In the genomic region with DNA sequence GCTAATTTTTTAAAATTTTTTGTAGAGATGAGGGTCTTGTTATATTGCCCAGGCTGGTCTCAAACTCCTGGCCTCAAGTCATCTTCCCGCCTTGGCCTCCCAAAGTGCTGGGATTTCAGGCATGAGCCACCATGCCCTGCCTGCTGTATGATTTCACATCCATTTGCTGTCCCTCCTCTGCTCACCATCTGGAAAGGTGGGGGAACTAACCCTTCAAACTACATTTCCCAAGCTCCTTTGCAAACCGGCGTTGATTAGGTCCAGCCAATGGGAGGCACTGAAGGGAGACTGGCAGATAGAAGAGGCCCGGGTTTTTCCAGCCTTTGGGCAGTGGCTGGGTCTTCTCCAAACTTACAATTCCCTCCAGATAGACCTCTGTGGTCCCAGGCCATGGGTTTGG, we compare ENCODE assay signal across 10 cellular contexts. TPM values are rescaled to one million over a fixed set of nuclear protein-coding genes. Genes with fewer than 3 reads are reported as not detected.
DNase-seq lines count a peak whose midpoint lies in the region; ATAC-seq and TF ChIP-seq lines count a peak whose summit lies in the region.
"Had no signal": no experiment of that assay in that cellular context is flagged by ENCODE, and none has a peak within 500 bp of the region (broad histone marks: within the 10 kb centered on the region; RNA-seq: fewer than 3 reads in every experiment).

No MANE protein-coding gene starts in this region.

- no peak for ATAC-seq in HG02588 (IDR thresholded peaks at IDR 0.05; ENCODE audit: unreplicated experiment)
- ATAC-seq in HG02973 (IDR thresholded peaks at IDR 0.05; ENCODE audit: unreplicated experiment) = no peak

- TF ChIP-seq CTCF in GM12865 (IDR thresholded peaks at IDR 0.05; ENCODE audit: insufficient read depth, low read depth, low read length, missing control alignments) = no peak

- no peak overlapping the region for H4K91ac ChIP-seq in neuronal stem cell (ENCODE audit: low read depth, low read length, poor library complexity)

- H3K14ac ChIP-seq in neuronal stem cell (ENCODE audit: low read length) = no peak overlapping the region

- no peak overlapping the region for H2AK5ac ChIP-seq in neuronal stem cell (ENCODE audit: low read depth, low read length)

- no peak overlapping the region for H3K27ac ChIP-seq in neuronal stem cell (replicated peaks; ENCODE audit: low read length)

- no peak overlapping the region for H3K4me3 ChIP-seq in GM12865 (ENCODE audit: low read depth, low read length)
- H3K4me3 ChIP-seq in neuronal stem cell (ENCODE audit: low read length in 2 of 2) = no peak overlapping the region

- no peak overlapping the region for H3K9ac ChIP-seq in neuronal stem cell (ENCODE audit: low read depth, low read length, poor library complexity)

- H3K4me1 ChIP-seq in neuronal stem cell (ENCODE audit: control insufficient read depth in 2 of 2, insufficient read depth in 1 of 2, low read depth in 1 of 2, low read length in 2 of 2) = peaks cover 9 to 16% of the 10 kb centered on the region in 2 donors

- H2BK120ac ChIP-seq in neuronal stem cell (ENCODE audit: low read depth, low read length) = no peak overlapping the region

- no peak overlapping the region for H4K8ac ChIP-seq in neuronal stem cell (ENCODE audit: low read depth, low read length)

- H3K4ac ChIP-seq in neuronal stem cell (ENCODE audit: low read length) = no peak overlapping the region

- H3K27me3 ChIP-seq in neuronal stem cell (ENCODE audit: control insufficient read depth in 3 of 3, insufficient read depth in 3 of 3, low read depth in 1 of 3, low read length in 3 of 3) = peaks cover 0 to 4% (median 0%) of the 10 kb centered on the region in 3 experiments

- H2BK15ac ChIP-seq in neuronal stem cell (ENCODE audit: low read length) = peak overlapping the region; percentile 93

- WGBS in neuronal stem cell (ENCODE audit: extremely low coverage in 2 of 2, insufficient read length in 2 of 2, insufficient replicate concordance in 1 of 2), 2 donors = no CpG with 5 or more reads among the region's 4 CpGs

- peak overlapping the region; percentile 82 for H2AFZ ChIP-seq in neuronal stem cell (ENCODE audit: low read length)

- no peak overlapping the region for H2BK12ac ChIP-seq in neuronal stem cell (ENCODE audit: low read length)

- no peak overlapping the region for H3K18ac ChIP-seq in neuronal stem cell (ENCODE audit: low read length)

- no peak overlapping the region for H3K23ac ChIP-seq in neuronal stem cell (ENCODE audit: low read depth, low read length, poor library complexity)

- H3K9me3 ChIP-seq in neuronal stem cell (replicated peaks in 1 of 2; ENCODE audit: control insufficient read depth in 2 of 2, insufficient read depth in 1 of 2, low read depth in 1 of 2, low read length in 2 of 2) = no peaks in the 10 kb centered on the region

- H3K4me2 ChIP-seq in neuronal stem cell (ENCODE audit: insufficient read depth, low read length, poor library complexity, severe bottlenecking) = no peak overlapping the region

- DNase-seq in AG20443 (ENCODE audit: low spot score) = peak; percentile 69
- peak; percentile 70 for DNase-seq in GM12865 (ENCODE audit: low read depth)
- peak; percentile 65 for DNase-seq in NCI-H524 treated with DMSO at 0.1 percent for 48 hours (lab: John Stamatoyannopoulos, UW)
- DNase-seq in cerebellum (ENCODE audit: low spot score) = peak; percentile 65
- peak; percentile 62 for DNase-seq in neuronal stem cell (ENCODE audit: low spot score)
- DNase-seq in NCI-H2029 (lab: John Stamatoyannopoulos, UW) = no peak

- H3K36me3 ChIP-seq in neuronal stem cell (replicated peaks in 1 of 2; ENCODE audit: control insufficient read depth in 2 of 2, insufficient read depth in 2 of 2, low read length in 2 of 2) = no peaks in the 10 kb centered on the region

- H2BK5ac ChIP-seq in neuronal stem cell (ENCODE audit: low read length) = no peak overlapping the region

- peaks cover 1% of the 10 kb centered on the region for H3K79me1 ChIP-seq in neuronal stem cell (ENCODE audit: low read depth, low read length)

RNA-seq across cellular contexts. Expression of gene RFPL1, which starts 19.3 kb away (rescaled TPM):
- total RNA-seq in cerebellum = not detected
- not detected for polyA plus RNA-seq in neuronal stem cell (2013, experiment 1 of 2)
- not detected for polyA plus RNA-seq in neuronal stem cell (2013, experiment 2 of 2)
- total RNA-seq: activated naive CD4-positive, alpha-beta T cell treated with anti-CD3 and anti-CD28 coated beads, Interleukin-2, amount 50 U/mL, for 72 hours; renal cortical epithelial cell had no signal

RNA-seq across cellular contexts. Expression of gene NEFH, which starts 22.3 kb away (rescaled TPM):
- 0.73 TPM for total RNA-seq in cerebellum
- polyA plus RNA-seq in neuronal stem cell (2013, experiment 1 of 2) = 1.1 TPM
- polyA plus RNA-seq in neuronal stem cell (2013, experiment 2 of 2) = 1.0 TPM
